Comparison of ENCODE assay signal across 2 cellular contexts in the genomic region with DNA sequence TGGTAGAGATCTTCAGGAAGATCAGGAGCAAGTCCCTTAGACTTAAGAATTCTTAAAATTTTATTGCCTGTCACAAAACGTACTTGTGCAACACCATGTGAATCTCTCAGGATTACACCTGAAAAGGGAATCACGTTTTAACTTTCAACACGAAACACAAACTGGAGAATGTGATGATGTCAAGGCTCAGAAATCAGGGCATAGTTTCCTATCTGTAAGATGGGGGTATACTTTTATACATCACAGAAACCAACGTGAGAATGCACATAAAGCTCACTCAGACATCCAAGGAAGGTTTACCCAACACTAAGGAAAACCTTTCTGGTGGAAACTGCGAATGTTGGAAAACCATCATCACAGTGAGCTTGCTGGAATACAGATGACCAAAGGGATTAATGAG.
TF ChIP-seq lines count a peak whose summit lies in the region.

No MANE protein-coding gene starts in this region.

TF ChIP-seq in IMR-90, 13 proteins besides CTCF, POLR2A, EP300 and RAD21:
- TF ChIP-seq BHLHE40 (IDR thresholded peaks at IDR 0.05; ENCODE audit: low read depth, low read length) (no peak), MAFK (IDR thresholded peaks at IDR 0.05; ENCODE audit: low read depth, low read length) (no peak), FOS (IDR thresholded peaks at IDR 0.05; ENCODE audit: low read depth, low read length) (no peak), SMC3 (IDR thresholded peaks at IDR 0.05; ENCODE audit: low read depth, low read length) (no peak), RCOR1 (IDR thresholded peaks at IDR 0.05; ENCODE audit: insufficient replicate concordance, low read length) (no peak), NFE2L2 (IDR thresholded peaks at IDR 0.05; ENCODE audit: low read depth, low read length) (no peak), CHD1 (IDR thresholded peaks at IDR 0.05; ENCODE audit: low read depth, low read length) (no peak), CEBPB (IDR thresholded peaks at IDR 0.05; ENCODE audit: low read depth, low read length) (no peak), MXI1 (IDR thresholded peaks at IDR 0.05; ENCODE audit: borderline replicate concordance, low read depth, low read length) (no peak), RFX5 (IDR thresholded peaks at IDR 0.05; ENCODE audit: low read depth, low read length) (no peak), ELK1 (IDR thresholded peaks at IDR 0.05; ENCODE audit: borderline replicate concordance, low read depth, low read length) (no peak), MAZ (IDR thresholded peaks at IDR 0.05; ENCODE audit: borderline replicate concordance, low read depth, low read length) (no peak)
- TF ChIP-seq, protein P1, sequence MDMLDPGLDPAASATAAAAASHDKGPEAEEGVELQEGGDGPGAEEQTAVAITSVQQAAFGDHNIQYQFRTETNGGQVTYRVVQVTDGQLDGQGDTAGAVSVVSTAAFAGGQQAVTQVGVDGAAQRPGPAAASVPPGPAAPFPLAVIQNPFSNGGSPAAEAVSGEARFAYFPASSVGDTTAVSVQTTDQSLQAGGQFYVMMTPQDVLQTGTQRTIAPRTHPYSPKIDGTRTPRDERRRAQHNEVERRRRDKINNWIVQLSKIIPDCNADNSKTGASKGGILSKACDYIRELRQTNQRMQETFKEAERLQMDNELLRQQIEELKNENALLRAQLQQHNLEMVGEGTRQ (IDR thresholded peaks at IDR 0.05; ENCODE audit: low read depth, low read length) = no peak

TF ChIP-seq in K562, 482 proteins besides CTCF, POLR2A, EP300 and RAD21:
- TF ChIP-seq TGIF2 (CRISPR knock-in tag; IDR thresholded peaks at IDR 0.05) = no peak
- TF ChIP-seq SMAD1 (IDR thresholded peaks at IDR 0.05; ENCODE audit: low read depth, low read length, partially characterized antibody) = peak; percentile 28
